In genomic region chr20:54176610-54177009, GRCh38 we compare ENCODE assay signal across 22 cellular contexts. TPM values are rescaled to one million over a fixed set of nuclear protein-coding genes. Genes with fewer than 3 reads are reported as not detected.
DNase-seq lines count a peak whose midpoint lies in the region; ATAC-seq, FAIRE-seq and TF ChIP-seq lines count a peak whose summit lies in the region.
"Had no signal": no experiment of that assay in that cellular context is flagged by ENCODE, and none has a peak within 500 bp of the region (broad histone marks: within the 10 kb centered on the region; RNA-seq: fewer than 3 reads in every experiment).

No MANE protein-coding gene starts in this region.

- DNase-seq in HCEC 1CT (peak; percentile 67), RKO (ENCODE audit: low spot score) (peak; percentile 66), fibroblast of mammary gland (ENCODE audit: low read depth) (peak; percentile 48), urothelium cell line (ENCODE audit: low spot score) (peak; percentile 63), left cardiac atrium (no peak), T-helper 9 cell (no peak)
- no peak for DNase-seq in activated effector memory CD4-positive, alpha-beta T cell treated with Interleukin-2 at 50 U/mL for 16 hours
- DNase-seq: activated CD4-positive, alpha-beta T cell treated with anti-CD3 and anti-CD28 coated beads for 36 hours; activated CD8-positive, alpha-beta memory T cell treated with anti-CD3 and anti-CD28 coated beads, Interleukin-2, amount 10 ng/mL, durations not matched to agents 7 days and 5 days; activated naive CD8-positive, alpha-beta T cell treated with anti-CD3 and anti-CD28 coated beads, Interleukin-2, amount 10 ng/mL, durations not matched to agents 7 days and 5 days; brain microvascular endothelial cell; DND-41; lower lobe of right lung; NCI-H187 treated with DMSO at 0.1 percent for 48 hours; NCI-H345; stimulated activated CD4-positive, alpha-beta T cell treated with anti-CD3 and anti-CD28 coated beads, Interleukin-12 subunit alpha, Interleukin-12 subunit beta, amount 100 ng/mL, for 4 hours; SW 1271; upper lobe of right lung had no signal

- ATAC-seq in left cardiac atrium: no peak
- ATAC-seq: activated CD4-positive, alpha-beta T cell treated with anti-CD3 and anti-CD28 coated beads for 36 hours; activated CD8-positive, alpha-beta memory T cell treated with anti-CD3 and anti-CD28 coated beads, Interleukin-2, amount 10 ng/mL, durations not matched to agents 7 days and 5 days; lower lobe of right lung; upper lobe of right lung had no signal

- no peak for TF ChIP-seq CTCF in fibroblast of mammary gland (conservative IDR thresholded peaks at IDR 0.05; ENCODE audit: control insufficient read depth, insufficient read depth, low read depth, low read length)

- no peak for FAIRE-seq in urothelium cell line (lab: Jason Lieb, UNC)
- FAIRE-seq: endometrium had no signal

- intact Hi-C loops in left cardiac atrium (cut with DNase I): no loop called here

- no peak overlapping the region for H3K4me3 ChIP-seq in fibroblast of mammary gland (ENCODE audit: control insufficient read depth, low read depth, low read length)
- H3K4me3 ChIP-seq: coronary artery, lower lobe of right lung, upper lobe of right lung had no signal

RNA-seq across cellular contexts. Expression of gene CYP24A1, which starts 2.8 kb away (rescaled TPM):
- not detected for total RNA-seq in left cardiac atrium
- total RNA-seq: activated CD8-positive, alpha-beta memory T cell treated with anti-CD3 and anti-CD28 coated beads, Interleukin-2, amount 10 ng/mL, durations not matched to agents 7 days and 5 days; activated T-helper 1 cell treated with anti-CD3 and anti-CD28 coated beads, Interleukin-12 subunit alpha, Interleukin-12 subunit beta, Interleukin-2, Interleukin-4 antibody, amounts not matched to agents 30 ng/mL and 10 ng/mL and 1 ng/mL, durations not matched to agents 14 hours and 24 hours and 36 hours; B cell had no signal

RNA-seq across cellular contexts. Expression of gene PFDN4, which starts 31.3 kb away (rescaled TPM):
- total RNA-seq in left cardiac atrium: 10 to 100 TPM; 22.1 to 22.2 TPM

Comparison
In these comparisons a context has a peak if more than half of its experiments do, and no peak if none do; other contexts are left out.
1. DNase-seq: peak in HCEC 1CT (single experiment), RKO (single experiment), fibroblast of mammary gland (single experiment) and urothelium cell line (single experiment); none in left cardiac atrium (single experiment), activated effector memory CD4-positive, alpha-beta T cell treated with Interleukin-2 at 50 U/mL for 16 hours (single experiment) and T-helper 9 cell (single experiment).